13 cellular contexts compared by ENCODE assay signal in genomic region chr16:53511403-53512280, GRCh38. TPM values are rescaled to one million over a fixed set of nuclear protein-coding genes. Genes with fewer than 3 reads are reported as not detected.
A peak's percentile ranks its signal among the peaks of the same experiment; 100 is the strongest.
DNase-seq lines count a peak whose midpoint lies in the region; ATAC-seq and TF ChIP-seq lines count a peak whose summit lies in the region.
"Had no signal": no experiment of that assay in that cellular context is flagged by ENCODE, and none has a peak within 500 bp of the region (broad histone marks: within the 10 kb centered on the region; RNA-seq: fewer than 3 reads in every experiment).

No MANE protein-coding gene starts in this region.

- H3K9me3 ChIP-seq in upper lobe of left lung = no peaks in the 10 kb centered on the region

- TF ChIP-seq POLR2A in upper lobe of left lung (IDR thresholded peaks at IDR 0.05) = peak in 1 of 4 donors; percentile 12

- no peak overlapping the region for H3K4me3 ChIP-seq in upper lobe of left lung
- H3K4me3 ChIP-seq: BLaER1, skin epidermis had no signal

- H3K9me3 Mint-ChIP-seq in glutamatergic neuron (ENCODE audit: unreplicated experiment) = peaks cover 8% of the 10 kb centered on the region
- H3K9me3 Mint-ChIP-seq: T-cell had no signal

- WGBS in upper lobe of left lung, 2 donors = 69 to 83% methylated on average over 10 to 11 of the region's 12 CpGs

- no peak overlapping the region for H3K27ac Mint-ChIP-seq in glutamatergic neuron (ENCODE audit: unreplicated experiment)
- H3K27ac Mint-ChIP-seq: T-cell had no signal

- TF ChIP-seq EP300 in upper lobe of left lung (IDR thresholded peaks at IDR 0.05) = no peak

- no peaks in the 10 kb centered on the region for H3K36me3 ChIP-seq in upper lobe of left lung
- H3K36me3 ChIP-seq: BLaER1 had no signal

- H3K27ac ChIP-seq in upper lobe of left lung = peak overlapping the region in 3 of 4 donors; percentile 25 to 60 (median 58)
- H3K27ac ChIP-seq: BLaER1 had no signal

- H3K27me3 ChIP-seq in upper lobe of left lung = no peaks in the 10 kb centered on the region
- H3K27me3 ChIP-seq: BLaER1 had no signal

- H3K36me3 Mint-ChIP-seq in glutamatergic neuron (ENCODE audit: unreplicated experiment) = peaks cover 9% of the 10 kb centered on the region
- H3K36me3 Mint-ChIP-seq: T-cell had no signal

- ATAC-seq in Right ventricle myocardium inferior (peak; percentile 22), left lobe of liver (peak; percentile 72), upper lobe of left lung (ENCODE audit: low FRiP score in 2 of 2) (peak; percentile 21 to 45)

- peaks cover 6% of the 10 kb centered on the region for H3K4me1 Mint-ChIP-seq in glutamatergic neuron (ENCODE audit: low read depth, unreplicated experiment)

- H3K4me1 ChIP-seq in upper lobe of left lung = peaks cover 22 to 32% (median 23%) of the 10 kb centered on the region in 4 donors

- peak in 1 of 6 experiments; percentile 15 for TF ChIP-seq CTCF in upper lobe of left lung (IDR thresholded peaks at IDR 0.05)
- no peak for TF ChIP-seq CTCF in glutamatergic neuron (IDR thresholded peaks at IDR 0.05; ENCODE audit: partially characterized antibody, unreplicated experiment)

- DNase-seq in Right ventricle myocardium inferior (ENCODE audit: missing footprints) = no peak
- no peak for DNase-seq in cardiac septum (ENCODE audit: low spot score)
- peak; percentile 64 for DNase-seq in SHP77 treated with DMSO at 0.1 percent for 48 hours (lab: John Stamatoyannopoulos, UW)
- DNase-seq in left lobe of liver (ENCODE audit: low spot score) = peak; percentile 92
- peak in 1 of 2 donors; percentile 57 for DNase-seq in upper lobe of left lung
- DNase-seq in nucleus accumbens (lab: John Stamatoyannopoulos, UW) = no peak
- DNase-seq in medulla oblongata (ENCODE audit: extremely low spot score) = no peak
- no peak for DNase-seq in glutamatergic neuron
- DNase-seq: amygdala, NCI-H1105 treated with DMSO at 0.1 percent for 48 hours had no signal

- H3K4me3 Mint-ChIP-seq in glutamatergic neuron (ENCODE audit: unreplicated experiment) = no peak overlapping the region
- H3K4me3 Mint-ChIP-seq: T-cell had no signal

- peaks cover 5% of the 10 kb centered on the region for H3K27me3 Mint-ChIP-seq in glutamatergic neuron (ENCODE audit: unreplicated experiment)

- intact Hi-C loops in Right ventricle myocardium inferior (cut with DNase I) (no loop called here), cardiac septum (cut with DNase I) (no loop called here)

RNA-seq across cellular contexts. Expression of gene AKTIP, which starts 8.6 kb away (rescaled TPM):
- total RNA-seq in Right ventricle myocardium inferior = 89.7 TPM
- 63.1 TPM for total RNA-seq in cardiac septum
- total RNA-seq in left lobe of liver = 25.7 TPM
- 10 to 100 TPM; 35.6 to 61.3 (median 47.0) TPM for total RNA-seq in upper lobe of left lung
- total RNA-seq in glutamatergic neuron (ENCODE audit: unreplicated experiment) = 30.0 TPM

Comparison
In these comparisons a context has a peak if more than half of its experiments do, and no peak if none do; other contexts are left out.
1. ATAC-seq: peak in every context shown above with its lines; median percentile 72 in left lobe of liver; 33 in upper lobe of left lung; 22 in Right ventricle myocardium inferior.
2. DNase-seq: peak in SHP77 treated with DMSO at 0.1 percent for 48 hours (single experiment) and left lobe of liver (single experiment); none in Right ventricle myocardium inferior (single experiment), cardiac septum (single experiment), nucleus accumbens (0 of 56), medulla oblongata (single experiment) and glutamatergic neuron (single experiment).